Comparison of ENCODE assay signal across 1 cellular context in the genomic region with DNA sequence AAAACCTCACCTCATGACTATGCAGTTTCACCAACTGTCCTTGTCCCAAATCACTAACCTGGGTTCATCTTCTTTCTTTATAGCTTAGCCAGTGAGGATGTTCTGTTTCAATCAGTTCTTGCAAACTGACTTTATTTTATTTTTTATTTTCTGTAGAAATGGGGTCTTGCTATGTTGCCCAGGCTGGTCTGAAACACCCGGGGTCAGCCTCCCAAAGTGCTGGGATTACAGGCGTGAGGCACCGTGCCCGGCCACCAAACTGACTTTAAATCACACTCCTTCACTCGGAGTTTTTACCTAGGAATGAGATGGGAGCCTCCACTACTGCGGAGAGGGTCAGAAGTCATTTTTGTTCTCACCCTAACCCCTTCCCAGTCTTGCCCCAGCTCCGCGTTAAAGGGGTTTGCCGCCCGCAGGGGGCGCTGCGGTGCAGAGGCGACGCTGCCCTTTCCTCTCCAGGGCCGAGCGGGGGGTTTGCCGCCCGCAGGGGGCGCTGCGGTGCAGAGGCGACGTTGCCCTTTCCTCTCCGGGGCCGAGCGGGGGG.
TF ChIP-seq lines count a peak whose summit lies in the region.

No MANE protein-coding gene starts in this region.

TF ChIP-seq in K562, 482 proteins besides CTCF, POLR2A, EP300 and RAD21 (continued from another document):
- peak; percentile 39 for TF ChIP-seq PRPF4 (IDR thresholded peaks at IDR 0.05; ENCODE audit: insufficient read depth, low read depth, low read length, poor library complexity, severe bottlenecking)
- TF ChIP-seq, protein P1, sequence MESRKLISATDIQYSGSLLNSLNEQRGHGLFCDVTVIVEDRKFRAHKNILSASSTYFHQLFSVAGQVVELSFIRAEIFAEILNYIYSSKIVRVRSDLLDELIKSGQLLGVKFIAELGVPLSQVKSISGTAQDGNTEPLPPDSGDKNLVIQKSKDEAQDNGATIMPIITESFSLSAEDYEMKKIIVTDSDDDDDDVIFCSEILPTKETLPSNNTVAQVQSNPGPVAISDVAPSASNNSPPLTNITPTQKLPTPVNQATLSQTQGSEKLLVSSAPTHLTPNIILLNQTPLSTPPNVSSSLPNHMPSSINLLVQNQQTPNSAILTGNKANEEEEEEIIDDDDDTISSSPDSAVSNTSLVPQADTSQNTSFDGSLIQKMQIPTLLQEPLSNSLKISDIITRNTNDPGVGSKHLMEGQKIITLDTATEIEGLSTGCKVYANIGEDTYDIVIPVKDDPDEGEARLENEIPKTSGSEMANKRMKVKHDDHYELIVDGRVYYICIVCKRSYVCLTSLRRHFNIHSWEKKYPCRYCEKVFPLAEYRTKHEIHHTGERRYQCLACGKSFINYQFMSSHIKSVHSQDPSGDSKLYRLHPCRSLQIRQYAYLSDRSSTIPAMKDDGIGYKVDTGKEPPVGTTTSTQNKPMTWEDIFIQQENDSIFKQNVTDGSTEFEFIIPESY (CRISPR knock-in tag; IDR thresholded peaks at IDR 0.05): peak; percentile 58
- TF ChIP-seq ASH1L (IDR thresholded peaks at IDR 0.05; ENCODE audit: borderline replicate concordance, low read depth, partially characterized antibody): no peak
- no peak for TF ChIP-seq ZSCAN29 (IDR thresholded peaks at IDR 0.05)
- TF ChIP-seq TFAM (CRISPR knock-in tag; conservative IDR thresholded peaks at IDR 0.05): no peak
- TF ChIP-seq PHF8 (IDR thresholded peaks at IDR 0.05; ENCODE audit: borderline replicate concordance, low read length): no peak
